ENCODE assay signal across 8 cellular contexts in genomic region chr12:50764861-50765324, GRCh38. TPM values are rescaled to one million over a fixed set of nuclear protein-coding genes. Genes with fewer than 3 reads are reported as not detected.
DNase-seq lines count a peak whose midpoint lies in the region; ATAC-seq, FAIRE-seq and TF ChIP-seq lines count a peak whose summit lies in the region.

No MANE protein-coding gene starts in this region.

- TF ChIP-seq POLR2A in endothelial cell of umbilical vein (IDR thresholded peaks at IDR 0.05; ENCODE audit: low read depth, low read length) (no peak), upper lobe of left lung (IDR thresholded peaks at IDR 0.05) (no peak)

- H4K20me1 ChIP-seq in Karpas-422 (ENCODE audit: insufficient read depth, low read depth, low read length) (no peaks in the 10 kb centered on the region), endothelial cell of umbilical vein (replicated peaks; ENCODE audit: control insufficient read depth, extremely low read depth, insufficient read depth, low read length) (no peaks in the 10 kb centered on the region)

- no peak for DNase-seq in D721Med (ENCODE audit: insufficient read length, low spot score)
- peak; percentile 78 for DNase-seq in Karpas-422
- no peak for DNase-seq in activated B cell treated with CpG ODN at 0.5 μM for 24 hours
- peak; percentile 51 for DNase-seq in endothelial cell of umbilical vein (ENCODE audit: low read depth, low spot score)
- peak; percentile 67 for DNase-seq in myocyte (ENCODE audit: low read depth)
- DNase-seq in upper lobe of left lung, result peak in 1 of 2 donors; percentile 30
- DNase-seq in D341Med (ENCODE audit: low spot score), result no peak

- peaks cover 23% of the 10 kb centered on the region for H3K4me1 ChIP-seq in Karpas-422 (ENCODE audit: low read length)
- peaks cover 11% of the 10 kb centered on the region for H3K4me1 ChIP-seq in endothelial cell of umbilical vein (ENCODE audit: control insufficient read depth, extremely low read depth, insufficient read depth, low read length)
- H3K4me1 ChIP-seq in upper lobe of left lung, result peaks cover 21 to 45% (median 28%) of the 10 kb centered on the region in 4 donors

- no peaks in the 10 kb centered on the region for H3K36me3 ChIP-seq in Karpas-422 (ENCODE audit: insufficient read depth, low read length)
- H3K36me3 ChIP-seq in endothelial cell of umbilical vein (ENCODE audit: control insufficient read depth in 2 of 2, extremely low read depth in 1 of 2, insufficient read depth in 2 of 2, low read length in 2 of 2), result no peaks in the 10 kb centered on the region
- no peaks in the 10 kb centered on the region for H3K36me3 ChIP-seq in upper lobe of left lung

- H3K27me3 ChIP-seq in Karpas-422 (ENCODE audit: low read length), result no peaks in the 10 kb centered on the region
- H3K27me3 ChIP-seq in endothelial cell of umbilical vein (ENCODE audit: control insufficient read depth in 2 of 2, insufficient read depth in 2 of 2, low read length in 2 of 2), result no peaks in the 10 kb centered on the region
- no peaks in the 10 kb centered on the region for H3K27me3 ChIP-seq in upper lobe of left lung

- no peaks in the 10 kb centered on the region for H3K9me3 Mint-ChIP-seq in activated B cell treated with CpG ODN at 0.5 μM for 24 hours

- peak overlapping the region; percentile 86 for H3K4me2 ChIP-seq in Karpas-422 (ENCODE audit: low read depth, low read length, poor library complexity, severe bottlenecking)
- peak overlapping the region; percentile 94 for H3K4me2 ChIP-seq in endothelial cell of umbilical vein (ENCODE audit: insufficient read depth, low read length)

- ATAC-seq in GM21360 (IDR thresholded peaks at IDR 0.05; ENCODE audit: unreplicated experiment) (peak; percentile 18), activated B cell treated with CpG ODN at 0.5 μM for 24 hours (ENCODE audit: low read depth) (no peak), upper lobe of left lung (ENCODE audit: low FRiP score in 2 of 2) (peak; percentile 20 to 58)

- no peak for TF ChIP-seq EP300 in upper lobe of left lung (IDR thresholded peaks at IDR 0.05)

- dilution Hi-C loops in endothelial cell of umbilical vein (cut with MboI; ENCODE audit: extremely low pct_ligation_motif_present, low sequenced_read_pairs), result no loop called here

- H3K9ac ChIP-seq in Karpas-422 (ENCODE audit: low read length) (peak overlapping the region; percentile 98), endothelial cell of umbilical vein (replicated peaks; ENCODE audit: extremely low read depth, insufficient read depth, low read length) (peak overlapping the region; percentile 42)

- no peaks in the 10 kb centered on the region for H3K9me2 ChIP-seq in Karpas-422 (replicated peaks; ENCODE audit: insufficient read depth, low read length)

- CTCF ChIA-PET in activated B cell treated with CpG ODN at 0.5 μM for 24 hours (lab: Charles Lee) (interaction anchor here (0.6 to 5.7 kb wide), 14 partner anchors 9 to 653 kb away, joined by 3 to 66 read pairs (median 3); partner anchors contain the start of gene COX14), endothelial cell of umbilical vein (lab: Charles Lee) (interaction anchor here (0.6 to 3.7 kb wide), 51 partner anchors 10 to 607 kb away, joined by 3 to 103 read pairs (median 5); partner anchors contain the start of genes CSRNP2, DIP2B and SLC11A2)

- peaks cover 8% of the 10 kb centered on the region for H3K36me3 Mint-ChIP-seq in activated B cell treated with CpG ODN at 0.5 μM for 24 hours (ENCODE audit: low read depth)

- peaks cover 38% of the 10 kb centered on the region for H3K4me1 Mint-ChIP-seq in activated B cell treated with CpG ODN at 0.5 μM for 24 hours

- peak overlapping the region; percentile 96 for H3K27ac Mint-ChIP-seq in activated B cell treated with CpG ODN at 0.5 μM for 24 hours

- H3K9me1 ChIP-seq in endothelial cell of umbilical vein (replicated peaks; ENCODE audit: control insufficient read depth, extremely low read depth, insufficient read depth, low read length), result no peaks in the 10 kb centered on the region

- peak overlapping the region; percentile 87 for H3K4me3 Mint-ChIP-seq in activated B cell treated with CpG ODN at 0.5 μM for 24 hours

- H3K4me3 ChIP-seq in Karpas-422 (ENCODE audit: low read length) (peak overlapping the region; percentile 84), endothelial cell of umbilical vein (replicated peaks in 1 of 3; ENCODE audit: insufficient read depth in 1 of 3, low read depth in 1 of 3, low read length in 3 of 3) (peak overlapping the region; percentile 4 to 88 (median 61)), upper lobe of left lung (peak overlapping the region; percentile 99 to 100 (median 100))

- H3K27ac ChIP-seq in Karpas-422 (ENCODE audit: low read length), result peak overlapping the region; percentile 88
- H3K27ac ChIP-seq in endothelial cell of umbilical vein (ENCODE audit: insufficient read depth, low read depth, low read length), result no peak overlapping the region
- H3K27ac ChIP-seq in upper lobe of left lung, result peak overlapping the region; percentile 95 to 99 (median 98)

- BruUV-seq in endothelial cell of umbilical vein (replicated peaks; lab: Mats Ljungman, UMichigan), result no TSS peak

- H3K9me3 ChIP-seq in Karpas-422 (ENCODE audit: low read length), result no peaks in the 10 kb centered on the region
- H3K9me3 ChIP-seq in endothelial cell of umbilical vein (replicated peaks; ENCODE audit: control insufficient read depth, insufficient read depth, low read length), result no peaks in the 10 kb centered on the region
- H3K9me3 ChIP-seq in upper lobe of left lung, result no peaks in the 10 kb centered on the region

- peak; percentile 16 for TF ChIP-seq CTCF in D721Med (IDR thresholded peaks at IDR 0.05; ENCODE audit: insufficient read depth, missing control alignments)
- no peak for TF ChIP-seq CTCF in activated B cell treated with CpG ODN at 0.5 μM for 24 hours (IDR thresholded peaks at IDR 0.05)
- TF ChIP-seq CTCF in endothelial cell of umbilical vein (IDR thresholded peaks at IDR 0.05; ENCODE audit: extremely low read depth in 1 of 2, insufficient read depth in 1 of 2, low read depth in 1 of 2, low read length in 2 of 2), result no peak
- no peak for TF ChIP-seq CTCF in upper lobe of left lung (IDR thresholded peaks at IDR 0.05)

- H3K79me2 ChIP-seq in Karpas-422 (ENCODE audit: low read length), result peaks cover 71% of the 10 kb centered on the region
- H3K79me2 ChIP-seq in endothelial cell of umbilical vein (ENCODE audit: control insufficient read depth, insufficient read depth, low read length), result peaks cover 37% of the 10 kb centered on the region

- intact Hi-C loops in activated B cell treated with CpG ODN at 0.5 μM for 24 hours (cut with micrococcal nuclease) (loop anchor here (1.0 to 5.0 kb wide), 12 partner anchors 60 to 768 kb away; partner anchors contain the start of genes COX14, CSRNP2, LARP4 and LETMD1), endothelial cell of umbilical vein (cut with micrococcal nuclease) (loop anchor here (1.0 to 10.0 kb wide), 7 partner anchors 22 to 587 kb away; partner anchors contain the start of genes CSRNP2 and SLC11A2)

- no peaks in the 10 kb centered on the region for H3K27me3 Mint-ChIP-seq in activated B cell treated with CpG ODN at 0.5 μM for 24 hours

- POLR2A ChIA-PET in activated B cell treated with CpG ODN at 0.5 μM for 24 hours (lab: Charles Lee), result interaction anchor here (0.7 to 2.5 kb wide), 16 partner anchors 10 to 655 kb away, joined by 3 to 15 read pairs (median 6); partner anchors contain the start of genes COX14, CSRNP2, DAZAP2 and SLC11A2
- POLR2A ChIA-PET in endothelial cell of umbilical vein (lab: Charles Lee), result interaction anchor here (0.7 to 1.5 kb wide), 4 partner anchors 222 to 506 kb away, joined by 4 to 8 read pairs (median 6); partner anchors contain the start of gene POU6F1

- WGBS in upper lobe of left lung, 2 donors, result 0 to 1% methylated on average over 14 to 17 of the region's 17 CpGs

- H2AFZ ChIP-seq in Karpas-422 (ENCODE audit: low read length) (0 out of 2 replicates have a peak overlapping the region, but pooled peaks have one; percentile 10), endothelial cell of umbilical vein (ENCODE audit: low read depth, low read length) (peak overlapping the region; percentile 12)

- FAIRE-seq in D721Med (lab: Jason Lieb, UNC), result no peak
- peak; percentile 75 for FAIRE-seq in endothelial cell of umbilical vein (lab: Jason Lieb, UNC)

TF ChIP-seq in endothelial cell of umbilical vein, 7 proteins besides CTCF, POLR2A, EP300 and RAD21:
- TF ChIP-seq EZH2 (IDR thresholded peaks at IDR 0.05; ENCODE audit: borderline replicate concordance, low read depth, low read length, severe bottlenecking), result no peak
- no peak for TF ChIP-seq JUN (IDR thresholded peaks at IDR 0.05; ENCODE audit: borderline replicate concordance, insufficient read depth, insufficient read length, low read depth)
- no peak for TF ChIP-seq MYC (IDR thresholded peaks at IDR 0.05; ENCODE audit: low read depth, low read length)
- TF ChIP-seq GATA2 (IDR thresholded peaks at IDR 0.05; ENCODE audit: insufficient read depth, insufficient read length, low read depth, low read length), result no peak
- TF ChIP-seq MAX (IDR thresholded peaks at IDR 0.05; ENCODE audit: insufficient read depth, insufficient read length), result no peak
- no peak for TF ChIP-seq FOS (IDR thresholded peaks at IDR 0.05; ENCODE audit: borderline replicate concordance, insufficient read depth, low read length)
- no peak for TF ChIP-seq POLR2AphosphoS5 (IDR thresholded peaks at IDR 0.05; ENCODE audit: insufficient read depth, low read depth, low read length)

RNA-seq across cellular contexts. Expression of gene ATF1, which starts 1.0 kb away (rescaled TPM):
- 32.6 and 105 TPM in 2 replicates for total RNA-seq in Karpas-422 (2014; rRNA removed; shearing (Covaris generic); ENCODE audit: low replicate concordance)
- total RNA-seq in activated B cell treated with CpG ODN at 0.5 μM for 24 hours (37.7 and 42.5 TPM in 2 replicates), endothelial cell of umbilical vein (26.7 and 26.9 TPM in 2 replicates), myocyte (19.2 and 27.3 TPM in 2 replicates), upper lobe of left lung (10 to 100 TPM; 23.0 to 48.1 (median 33.9) TPM)
- 14.5 and 19.4 TPM in 2 replicates for polyA plus RNA-seq in endothelial cell of umbilical vein
- polyA plus RNA-seq in endothelial cell of umbilical vein (2011; cell fraction: cytosol; rRNA removed), result 21.6 and 29.5 TPM in 2 replicates
- 11.7 and 13.2 TPM in 2 replicates for polyA plus RNA-seq in endothelial cell of umbilical vein (2011; cell fraction: nucleus; rRNA removed)
- 18.1 and 18.3 TPM in 2 replicates for polyA plus RNA-seq in endothelial cell of umbilical vein (2012)
- polyA minus RNA-seq in endothelial cell of umbilical vein, result 29.5 and 40.1 TPM in 2 replicates
- 81.9 TPM for polyA minus RNA-seq in endothelial cell of umbilical vein (2011; cell fraction: cytosol; rRNA and poly(A)+ RNA removed)
- polyA minus RNA-seq in endothelial cell of umbilical vein (2011; cell fraction: nucleus; rRNA and poly(A)+ RNA removed), result 15.2 and 16.6 TPM in 2 replicates
- 24.3 TPM for polyA plus RNA-seq in myocyte (2012)

Comparison
In these comparisons a context has a peak if more than half of its experiments do, and no peak if none do; other contexts are left out.
1. DNase-seq: peak in Karpas-422 (single experiment), endothelial cell of umbilical vein (single experiment) and myocyte (single experiment); none in D721Med (single experiment), activated B cell treated with CpG ODN at 0.5 μM for 24 hours (single experiment) and D341Med (single experiment).
2. Peak in every context shown above with its lines, with median percentiles within 50 percentile points of each other: H3K4me3 ChIP-seq.